ENCODE assay signal across 27 cellular contexts in genomic region chr5:29089591-29090141, GRCh38.
A peak's percentile ranks its signal among the peaks of the same experiment; 100 is the strongest.
DNase-seq lines count a peak whose midpoint lies in the region; ATAC-seq and TF ChIP-seq lines count a peak whose summit lies in the region.
"Had no signal": no experiment of that assay in that cellular context is flagged by ENCODE, and none has a peak within 500 bp of the region (broad histone marks: within the 10 kb centered on the region; RNA-seq: fewer than 3 reads in every experiment).

No MANE protein-coding gene starts in this region.

- peaks cover 3% of the 10 kb centered on the region for H3K9me3 Mint-ChIP-seq in Calu3 (ENCODE audit: low read depth, unreplicated experiment)
- H3K9me3 Mint-ChIP-seq: neural crest cell had no signal

- no peak overlapping the region for H3K27ac Mint-ChIP-seq in Calu3 (ENCODE audit: unreplicated experiment)
- H3K27ac Mint-ChIP-seq: activated CD8-positive, alpha-beta T cell treated with anti-CD3 and anti-CD28 coated beads, Interleukin-2, amount 10 ng/mL, durations not matched to agents 7 days and 5 days; activated naive CD8-positive, alpha-beta T cell treated with anti-CD3 and anti-CD28 coated beads, Interleukin-2, amount 10 ng/mL, durations not matched to agents 7 days and 5 days; HFFc6; stimulated activated naive CD8-positive, alpha-beta T cell treated with anti-CD3 and anti-CD28 coated beads, Interleukin-15, amount 100 ng/mL, for 72 hours had no signal

- H3K4me1 ChIP-seq in psoas muscle: no peaks in the 10 kb centered on the region
- H3K4me1 ChIP-seq: pancreas, tibial artery had no signal

- BruUV-seq in Calu3 (replicated peaks; lab: Mats Ljungman, UMichigan): no TSS peak

- H3K27me3 Mint-ChIP-seq in Calu3 (ENCODE audit: unreplicated experiment): no peaks in the 10 kb centered on the region
- H3K27me3 Mint-ChIP-seq: activated naive CD8-positive, alpha-beta T cell treated with anti-CD3 and anti-CD28 coated beads, Interleukin-2, amount 10 ng/mL, durations not matched to agents 7 days and 5 days; stimulated activated naive CD8-positive, alpha-beta T cell treated with anti-CD3 and anti-CD28 coated beads, Interleukin-15, amount 100 ng/mL, for 72 hours had no signal

- peak; percentile 39 for DNase-seq in NCI-H226
- DNase-seq in SKM-1 treated with dmso at 0.1 percent for 144 hours (lab: John Stamatoyannopoulos, UW; ENCODE audit: unreplicated experiment): peak; percentile 68
- peak; percentile 72 for DNase-seq in fibroblast of villous mesenchyme (ENCODE audit: low read depth)
- no peak for DNase-seq in psoas muscle
- DNase-seq in Calu3: no peak
- DNase-seq: ACHN; activated CD8-positive, alpha-beta T cell treated with anti-CD3 and anti-CD28 coated beads, Interleukin-2, amount 10 ng/mL, durations not matched to agents 7 days and 5 days; activated effector memory CD4-positive, alpha-beta T cell treated with Interleukin-2 at 50 U/mL for 16 hours; activated naive CD8-positive, alpha-beta T cell treated with anti-CD3 and anti-CD28 coated beads, Interleukin-2, amount 10 ng/mL, durations not matched to agents 7 days and 5 days; C1 segment of cervical spinal cord; cerebellar nuclear complex; dorsolateral prefrontal cortex; HFFc6; mesenchymal stem cell; NCI-H1417; NCI-H2081; NCI-H774; pancreas; Right ventricle myocardium superior; stimulated activated CD4-positive, alpha-beta T cell treated with anti-CD3 and anti-CD28 coated beads, Interleukin-1b, Interleukin-23, amount 100 ng/mL, for 48 hours; stimulated activated CD8-positive, alpha-beta memory T cell treated with anti-CD3 and anti-CD28 coated beads, Interleukin-4, amount 100 ng/mL, for 48 hours; stimulated activated naive CD8-positive, alpha-beta T cell treated with anti-CD3 and anti-CD28 coated beads, Interleukin-15, amount 100 ng/mL, for 72 hours; tibial artery had no signal

- H3K36me3 Mint-ChIP-seq in Calu3 (ENCODE audit: insufficient read depth, unreplicated experiment): no peaks in the 10 kb centered on the region
- H3K36me3 Mint-ChIP-seq: activated naive CD8-positive, alpha-beta T cell treated with anti-CD3 and anti-CD28 coated beads, Interleukin-2, amount 10 ng/mL, durations not matched to agents 7 days and 5 days had no signal

- H3K27me3 ChIP-seq in psoas muscle (ENCODE audit: insufficient read depth in 3 of 3, low read length in 2 of 3): no peaks in the 10 kb centered on the region
- H3K27me3 ChIP-seq: dorsolateral prefrontal cortex, pancreas, tibial artery had no signal

- no peak overlapping the region for H3K27ac ChIP-seq in psoas muscle
- H3K27ac ChIP-seq: dorsolateral prefrontal cortex, pancreas, tibial artery had no signal

- H3K4me3 ChIP-seq in fibroblast of villous mesenchyme (ENCODE audit: low read depth, low read length): no peak overlapping the region
- H3K4me3 ChIP-seq in psoas muscle: no peak overlapping the region
- H3K4me3 ChIP-seq: dorsolateral prefrontal cortex, pancreas, smooth muscle cell, tibial artery had no signal

- intact Hi-C loops in psoas muscle (cut with DNase I) (no loop called here), Calu3 (cut with micrococcal nuclease; ENCODE audit: unreplicated experiment) (no loop called here)

- H3K4me1 Mint-ChIP-seq in Calu3 (ENCODE audit: low read depth, unreplicated experiment): peaks cover 23% of the 10 kb centered on the region
- H3K4me1 Mint-ChIP-seq: activated naive CD8-positive, alpha-beta T cell treated with anti-CD3 and anti-CD28 coated beads, Interleukin-2, amount 10 ng/mL, durations not matched to agents 7 days and 5 days; neural crest cell; stimulated activated naive CD8-positive, alpha-beta T cell treated with anti-CD3 and anti-CD28 coated beads, Interleukin-15, amount 100 ng/mL, for 72 hours had no signal

- CTCF ChIA-PET in Calu3 (lab: Charles Lee): no interaction called here

- 67 to 83% (median 72%) methylated on average over 1 of the region's 1 CpG for WGBS in psoas muscle, 3 donors

- H3K4me3 Mint-ChIP-seq in Calu3 (ENCODE audit: low read depth, unreplicated experiment): no peak overlapping the region
- H3K4me3 Mint-ChIP-seq: activated CD8-positive, alpha-beta T cell treated with anti-CD3 and anti-CD28 coated beads, Interleukin-2, amount 10 ng/mL, durations not matched to agents 7 days and 5 days; activated naive CD8-positive, alpha-beta T cell treated with anti-CD3 and anti-CD28 coated beads, Interleukin-2, amount 10 ng/mL, durations not matched to agents 7 days and 5 days; HFFc6; neural crest cell; stimulated activated naive CD8-positive, alpha-beta T cell treated with anti-CD3 and anti-CD28 coated beads, Interleukin-15, amount 100 ng/mL, for 72 hours had no signal

- no peaks in the 10 kb centered on the region for H3K9me3 ChIP-seq in psoas muscle
- H3K9me3 ChIP-seq: pancreas, tibial artery had no signal

- peak; percentile 49 for ATAC-seq in HG02610 (IDR thresholded peaks at IDR 0.05; ENCODE audit: unreplicated experiment)
- no peak for ATAC-seq in psoas muscle
- ATAC-seq in HG02884 (IDR thresholded peaks at IDR 0.05; ENCODE audit: unreplicated experiment): no peak
- ATAC-seq: activated CD8-positive, alpha-beta T cell treated with anti-CD3 and anti-CD28 coated beads, Interleukin-2, amount 10 ng/mL, durations not matched to agents 7 days and 5 days; pancreas; stimulated activated naive CD8-positive, alpha-beta T cell treated with anti-CD3 and anti-CD28 coated beads, Interleukin-15, amount 100 ng/mL, for 72 hours had no signal

- TF ChIP-seq CTCF in fibroblast of villous mesenchyme (IDR thresholded peaks at IDR 0.05; ENCODE audit: insufficient read depth, low read depth, low read length) (no peak), psoas muscle (IDR thresholded peaks at IDR 0.05) (no peak), Calu3 (IDR thresholded peaks at IDR 0.05; ENCODE audit: unreplicated experiment) (no peak)

- no peaks in the 10 kb centered on the region for H3K36me3 ChIP-seq in psoas muscle (ENCODE audit: insufficient read depth in 1 of 2, low read depth in 1 of 2)
- H3K36me3 ChIP-seq: pancreas, tibial artery had no signal

Comparison
In these comparisons a context has a peak if more than half of its experiments do, and no peak if none do; other contexts are left out.
1. DNase-seq: peak in NCI-H226 (single experiment), SKM-1 treated with dmso at 0.1 percent for 144 hours (single experiment) and fibroblast of villous mesenchyme (single experiment); none in psoas muscle (0 of 2) and Calu3 (single experiment).